In genomic region chr14:31261859-31262739, GRCh38 we compare ENCODE assay signal across 10 cellular contexts. TPM values are rescaled to one million over a fixed set of nuclear protein-coding genes. Genes with fewer than 3 reads are reported as not detected.
DNase-seq lines count a peak whose midpoint lies in the region; ATAC-seq and TF ChIP-seq lines count a peak whose summit lies in the region.
"Had no signal": no experiment of that assay in that cellular context is flagged by ENCODE, and none has a peak within 500 bp of the region (broad histone marks: within the 10 kb centered on the region; RNA-seq: fewer than 3 reads in every experiment).

No MANE protein-coding gene starts in this region.

- peaks cover 17% of the 10 kb centered on the region for H3K9me1 ChIP-seq in IMR-90 (ENCODE audit: insufficient read depth, low read length)

- H3K36me3 ChIP-seq in IMR-90 (ENCODE audit: control insufficient read depth, insufficient read depth, low read length) (no peaks in the 10 kb centered on the region), left lung (no peaks in the 10 kb centered on the region)

- H3K27ac Mint-ChIP-seq in WTC11: no peak overlapping the region

- peak overlapping the region; percentile 86 for H3K4ac ChIP-seq in IMR-90 (ENCODE audit: low read depth, low read length)

- peak overlapping the region; percentile 59 to 79 for H4K8ac ChIP-seq in IMR-90 (ENCODE audit: low read depth in 2 of 2, low read length in 2 of 2)

- dilution Hi-C loops in IMR-90 (cut with HindIII; ENCODE audit: low sequenced_read_pairs, unreplicated experiment): no loop called here

- peaks cover 13% of the 10 kb centered on the region for H3K4me1 ChIP-seq in IMR-90 (ENCODE audit: control insufficient read depth, insufficient read depth, low read length)
- peaks cover 7 to 28% of the 10 kb centered on the region in 2 donors for H3K4me1 ChIP-seq in left lung

- peaks cover 3% of the 10 kb centered on the region; the same call in 1 of the 2 replicates for H3K36me3 Mint-ChIP-seq in WTC11

- H3K9me3 Mint-ChIP-seq in WTC11: peaks cover 13% of the 10 kb centered on the region

- H2AFZ ChIP-seq in IMR-90 (replicated peaks; ENCODE audit: low read length, poor library complexity): peak overlapping the region; percentile 63

- no peak for TF ChIP-seq RAD21 in IMR-90 (IDR thresholded peaks at IDR 0.05; ENCODE audit: low read length)

- H3K27ac ChIP-seq in AG04450 (ENCODE audit: low read depth, low read length): peak overlapping the region; percentile 63
- peak overlapping the region; percentile 88 for H3K27ac ChIP-seq in IMR-90 (ENCODE audit: insufficient read depth, low read length)
- H3K27ac ChIP-seq in left lung: peak overlapping the region; percentile 61 to 78

- peak overlapping the region; percentile 42 for H2BK5ac ChIP-seq in IMR-90 (ENCODE audit: low read depth, low read length, poor library complexity, severe bottlenecking)

- H3K4me2 ChIP-seq in IMR-90 (ENCODE audit: low read depth, low read length): peak overlapping the region; percentile 13; the same call in 1 of the 2 replicates

- POLR2A ChIA-PET in AG04450 (lab: Yijun Ruan, JAX) (interaction anchor here (1.3 to 2.6 kb wide), 2 partner anchors 12 to 54 kb away, joined by 11 to 23 read pairs; partner anchors contain the start of gene HECTD1), IMR-90 (lab: Charles Lee; ENCODE audit: unreplicated experiment) (no interaction called here), WTC11 (lab: Charles Lee) (interaction anchor here (1.0 kb wide), 1 partner anchor 30 kb away, joined by 3 read pairs; no protein-coding TSS in a partner anchor)

- H3K27me3 ChIP-seq in AG04450 (ENCODE audit: control insufficient read depth, insufficient read depth, low read length) (no peaks in the 10 kb centered on the region), IMR-90 (ENCODE audit: control insufficient read depth, insufficient read depth, low read length) (no peaks in the 10 kb centered on the region), left lung (no peaks in the 10 kb centered on the region)

- no peaks in the 10 kb centered on the region for H4K20me1 ChIP-seq in IMR-90 (ENCODE audit: insufficient read depth, low read length)

- no peaks in the 10 kb centered on the region for H3K27me3 Mint-ChIP-seq in WTC11 (ENCODE audit: low read depth)

- H3K56ac ChIP-seq in IMR-90 (ENCODE audit: extremely low read depth, insufficient read depth, low read length): 0 out of 2 replicates have a peak overlapping the region, but pooled peaks have one; percentile 60

- peak overlapping the region; percentile 74 for H2AK5ac ChIP-seq in IMR-90 (ENCODE audit: low read depth, low read length)

- peak overlapping the region; percentile 88 for H2BK15ac ChIP-seq in IMR-90 (ENCODE audit: low read depth, low read length)

- no peaks in the 10 kb centered on the region for H3K79me1 ChIP-seq in IMR-90 (ENCODE audit: low read depth in 1 of 2, low read length in 2 of 2)

- in situ Hi-C loops in IMR-90 (cut with MboI; ENCODE audit: low sequenced_read_pairs): no loop called here

- peak overlapping the region; percentile 81; the same call in 1 of the 2 replicates for H3K23ac ChIP-seq in IMR-90 (ENCODE audit: low read depth, low read length)

- DNase-seq in AG04450 (ENCODE audit: low read depth, low spot score) (no peak), IMR-90 (peak; percentile 63), WTC11 (ENCODE audit: low spot score) (no peak), left lung (no peak)
- DNase-seq in activated CD4-positive, alpha-beta T cell treated with anti-CD3 and anti-CD28 coated beads for 1 hour: no peak
- DNase-seq: DND-41, NCI-H187 treated with DMSO at 0.1 percent for 48 hours had no signal

- BruUV-seq in IMR-90 (replicated peaks; lab: Mats Ljungman, UMichigan): no TSS peak

- H3K4me3 ChIP-seq in AG04450 (ENCODE audit: low read depth, low read length): no peak overlapping the region
- H3K4me3 ChIP-seq in IMR-90 (ENCODE audit: insufficient read depth, low read depth, low read length): no peak overlapping the region
- no peak overlapping the region for H3K4me3 ChIP-seq in left lung

- H3K18ac ChIP-seq in IMR-90 (ENCODE audit: low read depth, low read length): peak overlapping the region; percentile 83

- peak overlapping the region; percentile 86 for H2BK120ac ChIP-seq in IMR-90 (ENCODE audit: low read depth, low read length)

- peak overlapping the region; percentile 72 for H4K91ac ChIP-seq in IMR-90 (ENCODE audit: insufficient read depth, low read depth, low read length)

- WGBS in IMR-90 (ENCODE audit: extremely low coverage in 2 of 2, insufficient read length in 1 of 2), 2 experiments: no CpG with 5 or more reads among the region's 6 CpGs

- CTCF ChIA-PET in AG04450 (lab: Charles Lee) (interaction anchor here (1.2 kb wide), 1 partner anchor 31 kb away, joined by 3 read pairs; no protein-coding TSS in a partner anchor), IMR-90 (lab: Yijun Ruan, JAX) (no interaction called here), WTC11 (lab: Charles Lee) (interaction anchor here (1.0 to 1.6 kb wide), 2 partner anchors 54 kb away, joined by 5 read pairs; partner anchors contain the start of gene HECTD1)

- H2AK9ac ChIP-seq in IMR-90 (replicated peaks; ENCODE audit: low read depth, low read length, poor library complexity): no peak overlapping the region

- H4K5ac ChIP-seq in IMR-90 (ENCODE audit: low read depth, low read length): peak overlapping the region; percentile 86

- peak overlapping the region; percentile 96 for H2BK20ac ChIP-seq in IMR-90 (ENCODE audit: low read depth, low read length)

- intact Hi-C loops in IMR-90 (cut with micrococcal nuclease) (loop anchor here (5.0 kb wide), 1 partner anchor 55 kb away; the partner anchor contains the start of gene HECTD1), left lung (cut with DNase I) (no loop called here)

- H3K4me1 Mint-ChIP-seq in WTC11: peaks cover 10% of the 10 kb centered on the region

- H3K4me3 Mint-ChIP-seq in WTC11: no peak overlapping the region

- H3K9me3 ChIP-seq in AG04450 (ENCODE audit: control insufficient read depth, insufficient read depth, low read length) (no peaks in the 10 kb centered on the region), IMR-90 (ENCODE audit: control insufficient read depth, insufficient read depth, low read length) (no peaks in the 10 kb centered on the region), left lung (no peaks in the 10 kb centered on the region)

- no peak for TF ChIP-seq POLR2A in IMR-90 (IDR thresholded peaks at IDR 0.05; ENCODE audit: low read depth, low read length)

- peak overlapping the region; percentile 81 for H3K14ac ChIP-seq in IMR-90 (replicated peaks; ENCODE audit: low read depth, low read length)

- ATAC-seq in IMR-90 (ENCODE audit: low read depth): no peak
- ATAC-seq in WTC11: no peak
- peak; percentile 45 for ATAC-seq in left lung
- no peak for ATAC-seq in GM18909 (IDR thresholded peaks at IDR 0.05; ENCODE audit: poor library complexity, unreplicated experiment)
- ATAC-seq in GM18502 (IDR thresholded peaks at IDR 0.05; ENCODE audit: poor library complexity, unreplicated experiment): no peak
- no peak for ATAC-seq in GM19328 (IDR thresholded peaks at IDR 0.05; ENCODE audit: unreplicated experiment)

- TF ChIP-seq CTCF in AG04450 (IDR thresholded peaks at IDR 0.05; ENCODE audit: low read depth, low read length): no peak
- TF ChIP-seq CTCF in IMR-90 (conservative IDR thresholded peaks at IDR 0.05; ENCODE audit: low read depth, low read length): no peak
- TF ChIP-seq CTCF in WTC11 (IDR thresholded peaks at IDR 0.05): no peak
- no peak for TF ChIP-seq CTCF in left lung (IDR thresholded peaks at IDR 0.05)

- no peak overlapping the region for H3K9ac ChIP-seq in IMR-90 (ENCODE audit: low read depth, low read length)

TF ChIP-seq in IMR-90, 13 proteins besides CTCF, POLR2A, EP300 and RAD21:
- TF ChIP-seq USF2 (IDR thresholded peaks at IDR 0.05; ENCODE audit: low read depth, low read length) (peak; percentile 78), BHLHE40 (IDR thresholded peaks at IDR 0.05; ENCODE audit: low read depth, low read length) (peak; percentile 84), CEBPB (IDR thresholded peaks at IDR 0.05; ENCODE audit: low read depth, low read length) (peak; percentile 69), RFX5 (IDR thresholded peaks at IDR 0.05; ENCODE audit: low read depth, low read length) (no peak)

TF ChIP-seq in WTC11, 78 proteins besides CTCF, POLR2A, EP300 and RAD21:
- TF ChIP-seq NFE2L1 (CRISPR knock-in tag; IDR thresholded peaks at IDR 0.05) (no peak), HMGXB4 (CRISPR knock-in tag; IDR thresholded peaks at IDR 0.05) (no peak), RELA (CRISPR knock-in tag; IDR thresholded peaks at IDR 0.05; ENCODE audit: borderline replicate concordance) (no peak), GABPB1 (CRISPR knock-in tag; IDR thresholded peaks at IDR 0.05) (peak; percentile 64; the same call in 1 of the 2 replicates)

RNA-seq across cellular contexts. Expression of gene HECTD1, which starts 54.5 kb away (rescaled TPM):
- 96.5 and 121 TPM in 2 replicates for polyA plus RNA-seq in AG04450 (2011; rRNA removed)
- 266 and 349 TPM in 2 replicates for polyA minus RNA-seq in AG04450 (2011; rRNA and poly(A)+ RNA removed)
- total RNA-seq in IMR-90 (2012; rRNA removed): 222 and 228 TPM in 2 replicates
- 48.5 and 48.8 TPM in 2 replicates for polyA plus RNA-seq in IMR-90 (2012; rRNA removed)
- polyA plus RNA-seq in IMR-90 (2012; cell fraction: cytosol; rRNA removed): 7.8 and 13.6 TPM in 2 replicates
- 22.3 and 106 TPM in 2 replicates for polyA plus RNA-seq in IMR-90 (2012; cell fraction: nucleus; rRNA removed; ENCODE audit: low replicate concordance)
- total RNA-seq in WTC11 (2021): 81.7 to 89.1 TPM (median 88.5 TPM) in 3 replicates
- 100 to 1,000 TPM; 160 to 165 TPM for total RNA-seq in left lung
